Comparison of ENCODE assay signal across 29 cellular contexts in genomic region chr2:9053534-9053931, GRCh38. TPM values are rescaled to one million over a fixed set of nuclear protein-coding genes. Genes with fewer than 3 reads are reported as not detected.
DNase-seq lines count a peak whose midpoint lies in the region; ATAC-seq, FAIRE-seq and TF ChIP-seq lines count a peak whose summit lies in the region.
"Had no signal": no experiment of that assay in that cellular context is flagged by ENCODE, and none has a peak within 500 bp of the region (broad histone marks: within the 10 kb centered on the region; RNA-seq: fewer than 3 reads in every experiment).

No MANE protein-coding gene starts in this region.

- no peak for ATAC-seq in Right ventricle myocardium superior (ENCODE audit: poor library complexity)
- ATAC-seq: activated T-cell treated with anti-CD3 and anti-CD28 coated beads, Interleukin-2, amount 50 U/mL, for 72 hours; left lung; naive thymus-derived CD8-positive, alpha-beta T cell had no signal

- CTCF ChIA-PET in H1 (lab: Charles Lee; ENCODE audit: partially characterized antibody) = interaction anchor here (1.4 to 1.5 kb wide), 2 partner anchors 16 to 180 kb away, joined by 4 to 5 read pairs; no protein-coding TSS in a partner anchor

- H4K8ac ChIP-seq in H1 (ENCODE audit: extremely low read depth, insufficient read depth, low read length) (no peak overlapping the region), mesenchymal stem cell (ENCODE audit: low read length) (no peak overlapping the region)

- H3K56ac ChIP-seq in H1 (replicated peaks; ENCODE audit: insufficient read length, low read depth, low read length) = no peak overlapping the region

- no peak overlapping the region for H3K14ac ChIP-seq in H1 (ENCODE audit: insufficient read length)
- no peak overlapping the region for H3K14ac ChIP-seq in mesenchymal stem cell (ENCODE audit: low read length in 2 of 2)

- no peak overlapping the region for H4K5ac ChIP-seq in H1 (ENCODE audit: insufficient read length, low read depth, low read length)

- H3K23ac ChIP-seq in H1 (ENCODE audit: insufficient read length) = no peak overlapping the region
- no peak overlapping the region for H3K23ac ChIP-seq in mesenchymal stem cell (ENCODE audit: low read length in 2 of 2)

- no peaks in the 10 kb centered on the region for H3K9me3 ChIP-seq in GM23248 (ENCODE audit: low read depth)
- no peaks in the 10 kb centered on the region for H3K9me3 ChIP-seq in H1 (ENCODE audit: insufficient read depth in 2 of 2, low read depth in 1 of 2, low read length in 1 of 2)
- H3K9me3 ChIP-seq in mesenchymal stem cell (ENCODE audit: control insufficient read depth, low read length) = no peaks in the 10 kb centered on the region
- peaks cover 7% of the 10 kb centered on the region for H3K9me3 ChIP-seq in WERI-Rb-1 (ENCODE audit: severe bottlenecking)
- H3K9me3 ChIP-seq: left lung, ovary had no signal

- no peak for TF ChIP-seq RAD21 in H1 (IDR thresholded peaks at IDR 0.05 in 1 of 2, conservative IDR thresholded peaks at IDR 0.05 in 1 of 2; ENCODE audit: low read depth in 2 of 2, low read length in 2 of 2)

- no peaks in the 10 kb centered on the region for H3K23me2 ChIP-seq in H1 (ENCODE audit: low read depth, low read length)

- H3K79me1 ChIP-seq in H1 (ENCODE audit: low read depth, low read length) (no peaks in the 10 kb centered on the region), mesenchymal stem cell (replicated peaks; ENCODE audit: low read length, poor library complexity, severe bottlenecking) (no peaks in the 10 kb centered on the region)

- no peaks in the 10 kb centered on the region for H4K20me1 ChIP-seq in GM23248 (ENCODE audit: insufficient read depth)
- no peaks in the 10 kb centered on the region for H4K20me1 ChIP-seq in H1 (replicated peaks in 1 of 2; ENCODE audit: control insufficient read depth in 1 of 2, insufficient read depth in 2 of 2, low read length in 2 of 2)

- H3K79me2 ChIP-seq in GM23248 (ENCODE audit: insufficient read depth) (no peaks in the 10 kb centered on the region), H1 (ENCODE audit: control insufficient read depth in 1 of 2, insufficient read depth in 2 of 2, low read length in 2 of 2) (no peaks in the 10 kb centered on the region)

- TF ChIP-seq POLR2A in H1 (IDR thresholded peaks at IDR 0.05; ENCODE audit: control extremely low read depth in 1 of 2, low read depth in 2 of 2, low read length in 2 of 2) = no peak

- H3K27ac ChIP-seq in GM23248 (no peak overlapping the region), H1 (ENCODE audit: low read depth, low read length) (no peak overlapping the region), mesenchymal stem cell (ENCODE audit: low read length, poor library complexity, severe bottlenecking) (no peak overlapping the region), WERI-Rb-1 (no peak overlapping the region)
- H3K27ac ChIP-seq: C4-2B, ovary, SK-N-MC, VCaP had no signal

- no peaks in the 10 kb centered on the region for H3K9me2 ChIP-seq in GM23248 (ENCODE audit: insufficient read depth)

- H3K9ac ChIP-seq in GM23248 (no peak overlapping the region), H1 (replicated peaks in 1 of 4; ENCODE audit: extremely low read depth in 1 of 4, low read depth in 3 of 4, low read length in 3 of 4) (no peak overlapping the region), mesenchymal stem cell (ENCODE audit: low read length) (peak overlapping the region; percentile 1)

- intact Hi-C loops in Right ventricle myocardium superior (cut with DNase I) = no loop called here

- H3K4me1 ChIP-seq in GM23248 (ENCODE audit: insufficient read depth) = peaks cover 8% of the 10 kb centered on the region; the same call in 1 of the 2 replicates
- no peaks in the 10 kb centered on the region for H3K4me1 ChIP-seq in H1 (replicated peaks in 1 of 4; ENCODE audit: control insufficient read depth in 3 of 4, insufficient read depth in 4 of 4, low read length in 3 of 4)
- peaks cover under 1% of the 10 kb centered on the region for H3K4me1 ChIP-seq in mesenchymal stem cell (ENCODE audit: control insufficient read depth, insufficient read depth, low read depth, low read length)

- DNase-seq in GM23248 = peak; percentile 41
- peak; percentile 52 for DNase-seq in NOMO-1 treated with DMSO at 0.1 percent for 48 hours (lab: John Stamatoyannopoulos, UW; ENCODE audit: unreplicated experiment)
- no peak for DNase-seq in H1 (ENCODE audit: low read depth in 1 of 2, low spot score in 2 of 2)
- no peak for DNase-seq in mesenchymal stem cell
- DNase-seq in stimulated activated CD4-positive, alpha-beta T cell treated with anti-CD3 and anti-CD28 coated beads, Interleukin-4, amount 100 ng/mL, for 1 hour = no peak
- no peak for DNase-seq in WERI-Rb-1
- DNase-seq in Right ventricle myocardium superior = no peak
- DNase-seq: activated CD4-positive, alpha-beta T cell treated with anti-CD3 and anti-CD28 coated beads, Interleukin-2, amount 10 ng/mL, durations not matched to agents 24 days and 14 days; activated naive CD4-positive, alpha-beta T cell treated with anti-CD3 and anti-CD28 coated beads for 36 hours; activated T-cell treated with anti-CD3 and anti-CD28 coated beads, Interleukin-2, amount 50 U/mL, for 72 hours; amniotic stem cell; caudate nucleus; dermis blood vessel endothelial cell; hippocampal formation; left lung; MM.1S; naive thymus-derived CD8-positive, alpha-beta T cell; NCI-H524; NK-92 treated with Interleukin-12 subunit alpha and Interleukin-12 subunit beta, amount 100 ng/mL, for 24 hours; ovary; RPMI8226; stimulated activated CD4-positive, alpha-beta T cell treated with anti-CD3 and anti-CD28 coated beads, Interleukin-12 subunit alpha, Interleukin-12 subunit beta, amount 100 ng/mL, for 4 hours; stimulated activated CD4-positive, alpha-beta T cell treated with anti-CD3 and anti-CD28 coated beads, Interleukin-4, amount 100 ng/mL, for 4 hours; stimulated activated naive CD4-positive, alpha-beta T cell had no signal

- H3K18ac ChIP-seq in H1 (ENCODE audit: extremely low read depth, low read length) = no peak overlapping the region
- no peak overlapping the region for H3K18ac ChIP-seq in mesenchymal stem cell (ENCODE audit: low read depth in 1 of 2, low read length in 2 of 2)

- H2BK5ac ChIP-seq in H1 (ENCODE audit: low read depth, low read length) (no peak overlapping the region), mesenchymal stem cell (ENCODE audit: low read depth, low read length, poor library complexity, severe bottlenecking) (no peak overlapping the region)

- FAIRE-seq in H1 (lab: Jason Lieb, UNC) = no peak
- FAIRE-seq: endometrium, frontal cortex had no signal

- H3K36me3 ChIP-seq in GM23248 (ENCODE audit: low read depth) (no peaks in the 10 kb centered on the region), H1 (ENCODE audit: control insufficient read depth in 2 of 4, insufficient read depth in 4 of 4, low read length in 3 of 4) (no peaks in the 10 kb centered on the region), mesenchymal stem cell (ENCODE audit: control insufficient read depth in 1 of 2, insufficient read depth in 2 of 2, low read depth in 1 of 2, low read length in 2 of 2) (no peaks in the 10 kb centered on the region), WERI-Rb-1 (no peaks in the 10 kb centered on the region)
- H3K36me3 ChIP-seq: left lung, ovary had no signal

- no peaks in the 10 kb centered on the region for H3K27me3 ChIP-seq in GM23248 (replicated peaks; ENCODE audit: insufficient read depth)
- no peaks in the 10 kb centered on the region for H3K27me3 ChIP-seq in H1 (replicated peaks in 1 of 4; ENCODE audit: control insufficient read depth in 3 of 4, extremely low read depth in 1 of 4, insufficient read depth in 3 of 4, low read length in 3 of 4)
- H3K27me3 ChIP-seq in mesenchymal stem cell (ENCODE audit: control insufficient read depth in 1 of 2, insufficient read depth in 1 of 2, low read length in 2 of 2) = no peaks in the 10 kb centered on the region
- H3K27me3 ChIP-seq in WERI-Rb-1 (ENCODE audit: insufficient read depth, low read depth, severe bottlenecking) = no peaks in the 10 kb centered on the region
- H3K27me3 ChIP-seq: left lung, ovary had no signal

- in situ Hi-C loops in GM23248 (cut with MboI) = no loop called here

- H2BK15ac ChIP-seq in H1 (ENCODE audit: low read length) (no peak overlapping the region), mesenchymal stem cell (ENCODE audit: low read depth, poor library complexity, severe bottlenecking) (no peak overlapping the region)

- WGBS in GM23248 (ENCODE audit: low coverage in 1 of 2, low lambda C conversion rate in 2 of 2, missing lambda C conversion rate in 2 of 2), 2 experiments = 88 to 94% methylated on average over 2 of the region's 2 CpGs
- 91% methylated on average over 2 of the region's 2 CpGs; no CpG with 5 or more reads in 1 of the 2 experiments for WGBS in H1 (ENCODE audit: extremely low coverage in 1 of 2, insufficient coverage in 1 of 2, insufficient read length in 1 of 2, insufficient replicate concordance in 2 of 2, low coverage in 1 of 2, low lambda C conversion rate in 2 of 2, missing lambda C conversion rate in 1 of 2), 2 experiments
- WGBS in mesenchymal stem cell = 89% methylated on average over 2 of the region's 2 CpGs

- H2AFZ ChIP-seq in GM23248 (no peak overlapping the region), H1 (ENCODE audit: low read length) (peak overlapping the region; percentile 59; the same call in 1 of the 2 replicates), mesenchymal stem cell (ENCODE audit: low read depth, low read length) (no peak overlapping the region)

- TF ChIP-seq EP300 in H1 (IDR thresholded peaks at IDR 0.05; ENCODE audit: borderline replicate concordance in 1 of 2, low read depth in 2 of 2, low read length in 2 of 2) = no peak

- H3K4me2 ChIP-seq in GM23248 (ENCODE audit: unreplicated experiment) (no peak overlapping the region), H1 (ENCODE audit: insufficient read depth in 1 of 2, low read depth in 2 of 2, low read length in 2 of 2) (no peak overlapping the region), mesenchymal stem cell (ENCODE audit: low read length, poor library complexity, severe bottlenecking) (no peak overlapping the region)

- H3K4me3 ChIP-seq in GM23248 (no peak overlapping the region), H1 (ENCODE audit: extremely low read depth in 1 of 4, insufficient read depth in 2 of 4, low read depth in 3 of 4, low read length in 4 of 4) (no peak overlapping the region), mesenchymal stem cell (ENCODE audit: insufficient read depth in 1 of 2, low read depth in 1 of 2, low read length in 2 of 2) (no peak overlapping the region), WERI-Rb-1 (ENCODE audit: low read depth, low read length) (no peak overlapping the region)
- H3K4me3 ChIP-seq: left lung, ovary, SK-N-MC had no signal

- H2AK5ac ChIP-seq in H1 (ENCODE audit: low read depth, low read length) = no peak overlapping the region
- H2AK5ac ChIP-seq in mesenchymal stem cell (ENCODE audit: low read length, severe bottlenecking) = no peak overlapping the region

- H2BK12ac ChIP-seq in H1 (ENCODE audit: low read depth, low read length) = no peak overlapping the region
- no peak overlapping the region for H2BK12ac ChIP-seq in mesenchymal stem cell (ENCODE audit: low read length in 2 of 2)

- H3F3A ChIP-seq in GM23248 (ENCODE audit: insufficient read depth) = no peaks in the 10 kb centered on the region

- H4K91ac ChIP-seq in H1 (replicated peaks; ENCODE audit: insufficient read length, low read length) = no peak overlapping the region
- no peak overlapping the region for H4K91ac ChIP-seq in mesenchymal stem cell (ENCODE audit: low read length)

- no peak overlapping the region for H2BK20ac ChIP-seq in H1 (ENCODE audit: low read length)

- no peak overlapping the region for H2BK120ac ChIP-seq in H1 (replicated peaks; ENCODE audit: low read depth, low read length)
- no peak overlapping the region for H2BK120ac ChIP-seq in mesenchymal stem cell (ENCODE audit: low read depth, low read length)

- no peak for TF ChIP-seq CTCF in H1 (IDR thresholded peaks at IDR 0.05; ENCODE audit: control extremely low read depth in 1 of 3, insufficient read depth in 1 of 3, low read depth in 1 of 3, low read length in 3 of 3)
- no peak for TF ChIP-seq CTCF in WERI-Rb-1 (IDR thresholded peaks at IDR 0.05; ENCODE audit: low read depth, low read length)

- POLR2A ChIA-PET in H1 (lab: Charles Lee; ENCODE audit: partially characterized antibody) = no interaction called here

- H3K4ac ChIP-seq in H1 (replicated peaks; ENCODE audit: insufficient read length, low read depth, low read length) (no peak overlapping the region), mesenchymal stem cell (ENCODE audit: low read depth in 1 of 2, low read length in 2 of 2) (no peak overlapping the region)

RNA-seq across cellular contexts. Expression of gene MBOAT2, which starts 50.0 kb away (rescaled TPM):
- 87.4 and 116 TPM in 2 replicates for total RNA-seq in GM23248 (2014; rRNA removed; shearing (Covaris generic))
- polyA plus RNA-seq in GM23248 (2016; fragmentation: Nextera tagmentation; extraction: Ambion mirVana) = 103 and 107 TPM in 2 replicates
- total RNA-seq in H1 (2021; fragmentation: NEBNext Ultra II Directional; extraction: Animal tissue kit (Norgen Biotek cat#: 25700)) = 22.7 and 23.4 TPM in 2 replicates
- 10.7 and 11.2 TPM in 2 replicates for polyA plus RNA-seq in H1 (2011; rRNA removed)
- 15.0 TPM for polyA plus RNA-seq in H1 (2011; cell fraction: cytosol; rRNA removed)
- 14.3 TPM for polyA plus RNA-seq in H1 (2011; cell fraction: nucleus; rRNA removed)
- 11.4 to 22.1 TPM (median 14.0 TPM) in 4 replicates for polyA plus RNA-seq in H1 (2012, experiment 1 of 2)
- polyA plus RNA-seq in H1 (2012, experiment 2 of 2) = 1.6 TPM
- polyA plus RNA-seq in H1 (2013, experiment 1 of 2) = 10.0 TPM
- polyA plus RNA-seq in H1 (2013, experiment 2 of 2) = 9.3 TPM
- polyA minus RNA-seq in H1 (2011; rRNA and poly(A)+ RNA removed) = 30.8 and 33.7 TPM in 2 replicates
- 9.6 TPM for polyA minus RNA-seq in H1 (2011; cell fraction: cytosol; rRNA and poly(A)+ RNA removed)
- polyA minus RNA-seq in H1 (2011; cell fraction: nucleus; rRNA and poly(A)+ RNA removed) = 32.3 TPM
- 17.4 TPM for polyA plus RNA-seq in mesenchymal stem cell (2013, experiment 1 of 2)
- polyA plus RNA-seq in mesenchymal stem cell (2013, experiment 2 of 2) = 19.2 TPM
- 13.2 TPM for total RNA-seq in Right ventricle myocardium superior

Comparison
In these comparisons a context has a peak if more than half of its experiments do, and no peak if none do; other contexts are left out.
1. DNase-seq: peak in GM23248 (single experiment) and NOMO-1 treated with DMSO at 0.1 percent for 48 hours (single experiment); none in H1 (0 of 2), mesenchymal stem cell (single experiment), stimulated activated CD4-positive, alpha-beta T cell treated with anti-CD3 and anti-CD28 coated beads, Interleukin-4, amount 100 ng/mL, for 1 hour (single experiment), WERI-Rb-1 (single experiment) and Right ventricle myocardium superior (single experiment).